Comparison of ENCODE assay signal across 8 cellular contexts in the genomic region with DNA sequence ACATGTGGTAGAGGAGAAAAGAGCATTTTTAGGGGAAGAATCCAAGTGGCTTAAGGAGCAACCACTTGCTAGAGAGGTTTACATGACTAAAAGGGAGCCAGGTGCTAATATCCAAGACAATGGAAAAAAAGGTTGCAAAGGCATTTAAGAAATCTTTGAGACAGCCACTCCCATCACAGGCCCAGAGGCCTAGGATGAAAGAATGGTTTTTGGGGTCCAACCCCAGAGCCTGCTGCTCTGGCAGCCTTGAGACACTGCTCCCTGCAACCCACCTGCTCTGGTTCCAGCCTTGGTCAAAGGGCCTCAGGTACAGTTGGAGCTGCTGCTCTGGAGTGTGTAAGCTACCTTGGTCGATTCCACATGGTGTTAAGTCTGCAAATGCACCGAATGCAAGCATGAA.
"Had no signal": no experiment of that assay in that cellular context is flagged by ENCODE, and none has a peak within 500 bp of the region (broad histone marks: within the 10 kb centered on the region; RNA-seq: fewer than 3 reads in every experiment).

No MANE protein-coding gene starts in this region.

- H3K4me1 Mint-ChIP-seq: H9 had no signal

- H3K27ac ChIP-seq: GM23248, HL-60 had no signal

- DNase-seq: GM23248, H9, HCEC 1CT, HFFc6, KG1 had no signal

- H3K27ac Mint-ChIP-seq: H9, HFFc6, IgD-negative memory B cell had no signal

- H3K4me3 Mint-ChIP-seq: H9, HFFc6, IgD-negative memory B cell had no signal

- ATAC-seq: HepG2 had no signal

- H3K4me3 ChIP-seq: GM23248 had no signal
